Comparison of ENCODE assay signal across 14 cellular contexts in the genomic region with DNA sequence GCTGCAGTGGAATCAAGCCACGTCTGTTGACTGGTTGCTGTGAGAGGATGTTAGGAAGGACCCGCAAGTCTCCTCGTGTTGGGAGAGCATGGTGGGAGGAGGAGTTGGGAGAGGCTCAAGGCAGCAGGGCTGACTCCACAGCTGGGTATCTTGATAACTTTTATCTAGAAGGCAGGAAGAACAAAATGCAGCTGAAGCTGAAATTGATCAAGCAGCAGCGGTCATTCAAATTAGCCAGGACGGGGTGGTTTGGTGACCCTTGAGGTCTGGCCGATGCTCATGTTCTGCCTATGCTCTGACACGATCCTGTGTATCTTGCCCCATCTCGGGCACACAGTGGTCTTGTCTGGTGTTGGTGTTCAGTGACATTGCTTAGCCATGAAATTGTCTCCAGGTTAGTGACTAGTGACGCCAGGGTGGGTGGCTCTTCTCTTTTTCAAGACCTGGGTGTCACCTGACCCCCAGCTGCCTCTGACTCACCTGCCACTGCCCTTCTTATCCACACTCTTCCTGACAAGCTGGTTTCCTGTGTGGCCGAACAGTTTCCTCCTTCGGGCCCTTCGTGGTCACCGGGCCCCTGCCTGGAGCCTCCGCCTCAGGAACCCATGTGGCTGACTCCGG. TPM values are rescaled to one million over a fixed set of nuclear protein-coding genes. Genes with fewer than 3 reads are reported as not detected.
DNase-seq lines count a peak whose midpoint lies in the region; ATAC-seq, FAIRE-seq and TF ChIP-seq lines count a peak whose summit lies in the region.
"Had no signal": no experiment of that assay in that cellular context is flagged by ENCODE, and none has a peak within 500 bp of the region (broad histone marks: within the 10 kb centered on the region; RNA-seq: fewer than 3 reads in every experiment).

No MANE protein-coding gene starts in this region.

- no peak for ATAC-seq in stimulated activated effector memory CD8-positive, alpha-beta T cell treated with anti-CD3 and anti-CD28 coated beads, Interleukin-12 subunit alpha, Interleukin-12 subunit beta, amount 100 ng/mL, for 72 hours
- ATAC-seq: esophagus mucosa, left cardiac atrium had no signal

- no peak for FAIRE-seq in RCC 7860 (lab: Jason Lieb, UNC)

- no peak for TF ChIP-seq EP300 in esophagus muscularis mucosa (IDR thresholded peaks at IDR 0.05)

- H3K9me3 Mint-ChIP-seq in activated CD4-positive, alpha-beta T cell treated with anti-CD3 and anti-CD28 coated beads, Interleukin-2, amount 10 ng/mL, durations not matched to agents 24 days and 14 days, result no peaks in the 10 kb centered on the region
- H3K9me3 Mint-ChIP-seq in stimulated activated effector memory CD8-positive, alpha-beta T cell treated with anti-CD3 and anti-CD28 coated beads, Interleukin-12 subunit alpha, Interleukin-12 subunit beta, amount 100 ng/mL, for 72 hours, result no peaks in the 10 kb centered on the region

- no peak for TF ChIP-seq POLR2A in esophagus muscularis mucosa (IDR thresholded peaks at IDR 0.05; ENCODE audit: low read depth)

- H3K9me3 ChIP-seq in esophagus muscularis mucosa, result no peaks in the 10 kb centered on the region
- H3K9me3 ChIP-seq: HAP-1 had no signal

- peak overlapping the region; percentile 3 for H3K27ac Mint-ChIP-seq in activated CD4-positive, alpha-beta T cell treated with anti-CD3 and anti-CD28 coated beads, Interleukin-2, amount 10 ng/mL, durations not matched to agents 24 days and 14 days
- peak overlapping the region; percentile 17 for H3K27ac Mint-ChIP-seq in stimulated activated effector memory CD8-positive, alpha-beta T cell treated with anti-CD3 and anti-CD28 coated beads, Interleukin-12 subunit alpha, Interleukin-12 subunit beta, amount 100 ng/mL, for 72 hours

- peak overlapping the region in 3 of 4 donors; percentile 16 to 28 (median 22) for H3K4me3 ChIP-seq in esophagus muscularis mucosa
- H3K4me3 ChIP-seq: HAP-1 had no signal

- peak; percentile 72 for DNase-seq in activated CD4-positive, alpha-beta T cell treated with anti-CD3 and anti-CD28 coated beads, Interleukin-2, amount 10 ng/mL, durations not matched to agents 24 days and 14 days
- DNase-seq in activated CD4-positive, alpha-beta T cell treated with anti-CD3 and anti-CD28 coated beads for 1 hour, result no peak
- DNase-seq in RCC 7860 (ENCODE audit: low spot score) (peak; percentile 31), esophagus muscularis mucosa (ENCODE audit: extremely low spot score) (no peak), NCI-H2107 (lab: John Stamatoyannopoulos, UW) (no peak), mesenteric fat pad (ENCODE audit: low spot score) (no peak), middle frontal gyrus (ENCODE audit: extremely low spot score, low spot score) (no peak)
- no peak for DNase-seq in stimulated activated effector memory CD8-positive, alpha-beta T cell treated with anti-CD3 and anti-CD28 coated beads, Interleukin-12 subunit alpha, Interleukin-12 subunit beta, amount 100 ng/mL, for 72 hours (ENCODE audit: low spot score in 2 of 2)
- DNase-seq: 8988T; activated CD8-positive, alpha-beta memory T cell treated with anti-CD3 and anti-CD28 coated beads for 24 hours; left cardiac atrium; NCI-H187 treated with DMSO at 0.1 percent for 48 hours had no signal

- no peaks in the 10 kb centered on the region for H3K36me3 Mint-ChIP-seq in activated CD4-positive, alpha-beta T cell treated with anti-CD3 and anti-CD28 coated beads, Interleukin-2, amount 10 ng/mL, durations not matched to agents 24 days and 14 days (ENCODE audit: low read depth)
- H3K36me3 Mint-ChIP-seq in stimulated activated effector memory CD8-positive, alpha-beta T cell treated with anti-CD3 and anti-CD28 coated beads, Interleukin-12 subunit alpha, Interleukin-12 subunit beta, amount 100 ng/mL, for 72 hours, result peaks cover 12% of the 10 kb centered on the region

- TF ChIP-seq CTCF in esophagus muscularis mucosa (IDR thresholded peaks at IDR 0.05), result no peak

- H3K27ac ChIP-seq in esophagus muscularis mucosa (replicated peaks in 1 of 4), result peak overlapping the region; percentile 94 to 100 (median 96)

- H3K4me3 Mint-ChIP-seq in activated CD4-positive, alpha-beta T cell treated with anti-CD3 and anti-CD28 coated beads, Interleukin-2, amount 10 ng/mL, durations not matched to agents 24 days and 14 days, result peak overlapping the region; percentile 59
- H3K4me3 Mint-ChIP-seq in stimulated activated effector memory CD8-positive, alpha-beta T cell treated with anti-CD3 and anti-CD28 coated beads, Interleukin-12 subunit alpha, Interleukin-12 subunit beta, amount 100 ng/mL, for 72 hours, result no peak overlapping the region

- H3K27me3 Mint-ChIP-seq in activated CD4-positive, alpha-beta T cell treated with anti-CD3 and anti-CD28 coated beads, Interleukin-2, amount 10 ng/mL, durations not matched to agents 24 days and 14 days, result peaks cover 30% of the 10 kb centered on the region

- peaks cover 37 to 69% (median 59%) of the 10 kb centered on the region in 4 donors for H3K4me1 ChIP-seq in esophagus muscularis mucosa

- peaks cover 37% of the 10 kb centered on the region for H3K4me1 Mint-ChIP-seq in activated CD4-positive, alpha-beta T cell treated with anti-CD3 and anti-CD28 coated beads, Interleukin-2, amount 10 ng/mL, durations not matched to agents 24 days and 14 days
- peaks cover 36% of the 10 kb centered on the region for H3K4me1 Mint-ChIP-seq in stimulated activated effector memory CD8-positive, alpha-beta T cell treated with anti-CD3 and anti-CD28 coated beads, Interleukin-12 subunit alpha, Interleukin-12 subunit beta, amount 100 ng/mL, for 72 hours

- H3K27me3 ChIP-seq in esophagus muscularis mucosa, result no peaks in the 10 kb centered on the region

- 69% methylated on average over 14 of the region's 15 CpGs for WGBS in esophagus muscularis mucosa

- intact Hi-C loops in activated CD4-positive, alpha-beta T cell treated with anti-CD3 and anti-CD28 coated beads, Interleukin-2, amount 10 ng/mL, durations not matched to agents 24 days and 14 days (cut with micrococcal nuclease), result no loop called here
- intact Hi-C loops in esophagus muscularis mucosa (cut with DNase I), result no loop called here

- H3K36me3 ChIP-seq in esophagus muscularis mucosa, result no peaks in the 10 kb centered on the region

RNA-seq across cellular contexts. Expression of a gene that starts 19.1 kb away (rescaled TPM):
- total RNA-seq in activated CD4-positive, alpha-beta T cell treated with anti-CD3 and anti-CD28 coated beads, Interleukin-2, amount 10 ng/mL, durations not matched to agents 24 days and 14 days, result 30.4 and 31.6 TPM in 2 replicates
- 1 to 10 TPM in 3 of 4 donors, under 1 TPM in 1; 0.42 to 5.5 (median 4.1) TPM for total RNA-seq in esophagus muscularis mucosa
- not detected for total RNA-seq in mesenteric fat pad
- total RNA-seq: esophagus mucosa, left cardiac atrium had no signal

RNA-seq across cellular contexts. Expression of a gene that starts 42.4 kb away (rescaled TPM):
- 16.3 and 16.4 TPM in 2 replicates for total RNA-seq in activated CD4-positive, alpha-beta T cell treated with anti-CD3 and anti-CD28 coated beads, Interleukin-2, amount 10 ng/mL, durations not matched to agents 24 days and 14 days
- total RNA-seq in esophagus muscularis mucosa (10 to 100 TPM in 3 of 4 donors, 1 to 10 TPM in 1; 9.1 to 14.7 (median 13.0) TPM), mesenteric fat pad (10.5 TPM)

Comparison
In these comparisons a context has a peak if more than half of its experiments do, and no peak if none do; other contexts are left out.
1. DNase-seq: peak in activated CD4-positive, alpha-beta T cell treated with anti-CD3 and anti-CD28 coated beads, Interleukin-2, amount 10 ng/mL, durations not matched to agents 24 days and 14 days (single experiment) and RCC 7860 (single experiment); none in activated CD4-positive, alpha-beta T cell treated with anti-CD3 and anti-CD28 coated beads for 1 hour (single experiment), esophagus muscularis mucosa (single experiment), stimulated activated effector memory CD8-positive, alpha-beta T cell treated with anti-CD3 and anti-CD28 coated beads, Interleukin-12 subunit alpha, Interleukin-12 subunit beta, amount 100 ng/mL, for 72 hours (0 of 2), NCI-H2107 (single experiment), mesenteric fat pad (single experiment) and middle frontal gyrus (single experiment).